In genomic region chr9:136554870-136555269, GRCh38 we compare ENCODE assay signal across 22 cellular contexts. TPM values are rescaled to one million over a fixed set of nuclear protein-coding genes. Genes with fewer than 3 reads are reported as not detected.
A peak's percentile ranks its signal among the peaks of the same experiment; 100 is the strongest.
DNase-seq lines count a peak whose midpoint lies in the region; FAIRE-seq and TF ChIP-seq lines count a peak whose summit lies in the region.
"Had no signal": no experiment of that assay in that cellular context is flagged by ENCODE, and none has a peak within 500 bp of the region (broad histone marks: within the 10 kb centered on the region; RNA-seq: fewer than 3 reads in every experiment).

No MANE protein-coding gene starts in this region.

- DNase-seq in NCI-H1092 treated with DMSO at 0.1 percent for 48 hours (lab: John Stamatoyannopoulos, UW) (peak; percentile 22), NCI-H1092 (lab: John Stamatoyannopoulos, UW) (no peak), H1 (ENCODE audit: low read depth in 1 of 2, low spot score in 2 of 2) (no peak), thyroid gland (peak; percentile 80 to 84), posterior vena cava (ENCODE audit: low spot score) (no peak), epidermal melanocyte (ENCODE audit: insufficient read length, low spot score) (no peak), esophagus squamous epithelium (lab: John Stamatoyannopoulos, UW) (no peak)
- DNase-seq: activated CD4-positive, alpha-beta T cell treated with anti-CD3 and anti-CD28 coated beads, Interleukin-2, amount 50 U/mL, for 1 hour; AML-193; CD8-positive, alpha-beta T cell; head of caudate nucleus; naive thymus-derived CD4-positive, alpha-beta T cell; NCI-H1694 treated with DMSO at 0.1 percent for 48 hours; NCI-H524 treated with DMSO at 0.1 percent for 48 hours; pancreas; Peyer's patch; T-helper 9 cell had no signal

- H3K4ac ChIP-seq in H1 (replicated peaks; ENCODE audit: insufficient read length, low read depth, low read length), result no peak overlapping the region

- peak overlapping the region; percentile 66; the same call in 1 of the 2 replicates for H2BK20ac ChIP-seq in H1 (ENCODE audit: low read length)

- POLR2A ChIA-PET in H1 (lab: Charles Lee; ENCODE audit: partially characterized antibody), result interaction anchor here (1.1 to 1.3 kb wide), 3 partner anchors 9 to 69 kb away, joined by 3 to 4 read pairs (median 3); partner anchors contain the start of gene NOTCH1

- CTCF ChIA-PET in H1 (lab: Charles Lee; ENCODE audit: partially characterized antibody), result interaction anchor here (1.0 to 2.8 kb wide), 5 partner anchors 10 to 72 kb away, joined by 3 to 9 read pairs (median 3); no protein-coding TSS in a partner anchor

- intact Hi-C loops in thyroid gland (cut with DNase I), result no loop called here
- intact Hi-C loops in posterior vena cava (cut with DNase I), result no loop called here
- intact Hi-C loops in esophagus squamous epithelium (cut with DNase I), result no loop called here

- H3K9me3 ChIP-seq in H1 (ENCODE audit: insufficient read depth in 2 of 2, low read depth in 1 of 2, low read length in 1 of 2) (peaks cover 10 to 14% of the 10 kb centered on the region in 2 experiments), muscle layer of colon (ENCODE audit: low read length) (no peaks in the 10 kb centered on the region), thyroid gland (no peaks in the 10 kb centered on the region), esophagus squamous epithelium (peaks cover 0 to 7% (median 5%) of the 10 kb centered on the region in 3 donors)
- H3K9me3 ChIP-seq: pancreas had no signal

- H3K14ac ChIP-seq in H1 (ENCODE audit: insufficient read length), result no peak overlapping the region

- no peaks in the 10 kb centered on the region for H3K23me2 ChIP-seq in H1 (ENCODE audit: low read depth, low read length)

- H4K8ac ChIP-seq in H1 (ENCODE audit: extremely low read depth, insufficient read depth, low read length), result no peak overlapping the region

- H3K27ac ChIP-seq in H1 (ENCODE audit: low read depth, low read length) (no peak overlapping the region), muscle layer of colon (ENCODE audit: low read depth, low read length) (peak overlapping the region; percentile 58), thyroid gland (peak overlapping the region in 2 of 3 donors; percentile 36 to 43), esophagus squamous epithelium (peak overlapping the region in 2 of 4 donors; percentile 20 to 45)
- H3K27ac ChIP-seq: HL-60, pancreas, Peyer's patch had no signal

- no peaks in the 10 kb centered on the region for H3K79me2 ChIP-seq in H1 (ENCODE audit: control insufficient read depth in 1 of 2, insufficient read depth in 2 of 2, low read length in 2 of 2)

- H3K18ac ChIP-seq in H1 (ENCODE audit: extremely low read depth, low read length), result 0 out of 2 replicates have a peak overlapping the region, but pooled peaks have one; percentile 51

- H4K5ac ChIP-seq in H1 (ENCODE audit: insufficient read length, low read depth, low read length), result no peak overlapping the region

- H3K27me3 ChIP-seq in H1 (replicated peaks in 1 of 4; ENCODE audit: control insufficient read depth in 3 of 4, extremely low read depth in 1 of 4, insufficient read depth in 3 of 4, low read length in 3 of 4), result peaks cover 0 to 2% (median 0%) of the 10 kb centered on the region in 4 experiments; a peak in 3 of 7 replicates
- H3K27me3 ChIP-seq in muscle layer of colon (ENCODE audit: control insufficient read depth in 1 of 2, insufficient read depth in 2 of 2, low read length in 2 of 2), result no peaks in the 10 kb centered on the region
- H3K27me3 ChIP-seq in thyroid gland, result no peaks in the 10 kb centered on the region
- H3K27me3 ChIP-seq in esophagus squamous epithelium, result peaks cover 0 to 9% (median 0%) of the 10 kb centered on the region in 4 donors
- H3K27me3 ChIP-seq: pancreas, Peyer's patch had no signal

- H4K91ac ChIP-seq in H1 (replicated peaks; ENCODE audit: insufficient read length, low read length), result no peak overlapping the region

- H3K79me1 ChIP-seq in H1 (ENCODE audit: low read depth, low read length), result no peaks in the 10 kb centered on the region

- no peak for TF ChIP-seq RAD21 in H1 (IDR thresholded peaks at IDR 0.05 in 1 of 2, conservative IDR thresholded peaks at IDR 0.05 in 1 of 2; ENCODE audit: low read depth in 2 of 2, low read length in 2 of 2)

- TF ChIP-seq POLR2A in H1 (IDR thresholded peaks at IDR 0.05; ENCODE audit: control extremely low read depth in 1 of 2, low read depth in 2 of 2, low read length in 2 of 2), result no peak
- no peak for TF ChIP-seq POLR2A in thyroid gland (IDR thresholded peaks at IDR 0.05)
- no peak for TF ChIP-seq POLR2A in esophagus squamous epithelium (IDR thresholded peaks at IDR 0.05)

- H3K4me1 ChIP-seq in H1 (replicated peaks in 1 of 4; ENCODE audit: control insufficient read depth in 3 of 4, insufficient read depth in 4 of 4, low read length in 3 of 4) (peaks cover 3 to 26% (median 13%) of the 10 kb centered on the region in 4 experiments), muscle layer of colon (ENCODE audit: insufficient read depth, low read length) (peaks cover 54% of the 10 kb centered on the region), thyroid gland (peaks cover 19 to 55% of the 10 kb centered on the region in 2 donors), esophagus squamous epithelium (peaks cover 30 to 77% (median 36%) of the 10 kb centered on the region in 3 donors)
- H3K4me1 ChIP-seq: HAP-1 had no signal

- peak overlapping the region; percentile 71; the same call in 1 of the 2 replicates for H2BK5ac ChIP-seq in H1 (ENCODE audit: low read depth, low read length)

- no peak for FAIRE-seq in H1 (lab: Jason Lieb, UNC)
- FAIRE-seq: astrocyte, GM12892, pancreas had no signal

- WGBS in H1 (ENCODE audit: extremely low coverage in 1 of 2, insufficient coverage in 1 of 2, insufficient read length in 1 of 2, insufficient replicate concordance in 2 of 2, low coverage in 1 of 2, low lambda C conversion rate in 2 of 2, missing lambda C conversion rate in 1 of 2), 2 experiments, result 86% methylated on average over 19 of the region's 19 CpGs; no CpG with 5 or more reads in 1 of the 2 experiments
- WGBS in thyroid gland, 2 donors, result 52 to 60% methylated on average over 17 to 18 of the region's 19 CpGs
- 47 to 67% methylated on average over 1 to 15 of the region's 19 CpGs for WGBS in esophagus squamous epithelium, 2 donors

- no peak overlapping the region for H3K9ac ChIP-seq in H1 (replicated peaks in 1 of 4; ENCODE audit: extremely low read depth in 1 of 4, low read depth in 3 of 4, low read length in 3 of 4)
- H3K9ac ChIP-seq in muscle layer of colon (ENCODE audit: low read length), result no peak overlapping the region

- H4K20me1 ChIP-seq in H1 (replicated peaks in 1 of 2; ENCODE audit: control insufficient read depth in 1 of 2, insufficient read depth in 2 of 2, low read length in 2 of 2), result no peaks in the 10 kb centered on the region

- H2AK5ac ChIP-seq in H1 (ENCODE audit: low read depth, low read length), result no peak overlapping the region

- H2BK120ac ChIP-seq in H1 (replicated peaks; ENCODE audit: low read depth, low read length), result no peak overlapping the region

- H2AFZ ChIP-seq in H1 (ENCODE audit: low read length), result no peak overlapping the region

- peak overlapping the region; percentile 86 for H2BK12ac ChIP-seq in H1 (ENCODE audit: low read depth, low read length)

- H3K4me3 ChIP-seq in H1 (ENCODE audit: extremely low read depth in 1 of 4, insufficient read depth in 2 of 4, low read depth in 3 of 4, low read length in 4 of 4) (no peak overlapping the region), muscle layer of colon (ENCODE audit: low read depth in 1 of 2, low read length in 2 of 2) (no peak overlapping the region), thyroid gland (replicated peaks in 1 of 3) (no peak overlapping the region), esophagus squamous epithelium (no peak overlapping the region)
- H3K4me3 ChIP-seq: HAP-1, pancreas, Peyer's patch had no signal

- H3K4me2 ChIP-seq in H1 (ENCODE audit: insufficient read depth in 1 of 2, low read depth in 2 of 2, low read length in 2 of 2), result no peak overlapping the region

- H3K36me3 ChIP-seq in H1 (ENCODE audit: control insufficient read depth in 2 of 4, insufficient read depth in 4 of 4, low read length in 3 of 4) (no peaks in the 10 kb centered on the region), muscle layer of colon (ENCODE audit: insufficient read depth, low read length) (no peaks in the 10 kb centered on the region), thyroid gland (no peaks in the 10 kb centered on the region), esophagus squamous epithelium (no peaks in the 10 kb centered on the region)
- H3K36me3 ChIP-seq: HAP-1, pancreas, Peyer's patch had no signal

- TF ChIP-seq CTCF in H1 (IDR thresholded peaks at IDR 0.05; ENCODE audit: control extremely low read depth in 1 of 3, insufficient read depth in 1 of 3, low read depth in 1 of 3, low read length in 3 of 3) (no peak), thyroid gland (IDR thresholded peaks at IDR 0.05) (no peak), esophagus squamous epithelium (IDR thresholded peaks at IDR 0.05) (no peak)

- no peak for TF ChIP-seq EP300 in H1 (IDR thresholded peaks at IDR 0.05; ENCODE audit: borderline replicate concordance in 1 of 2, low read depth in 2 of 2, low read length in 2 of 2)

- H3K23ac ChIP-seq in H1 (ENCODE audit: insufficient read length), result no peak overlapping the region

- H3K56ac ChIP-seq in H1 (replicated peaks; ENCODE audit: insufficient read length, low read depth, low read length), result no peak overlapping the region

- peak overlapping the region; percentile 83 for H2BK15ac ChIP-seq in H1 (ENCODE audit: low read length)

TF ChIP-seq in H1, 55 proteins besides CTCF, POLR2A, EP300 and RAD21 (continues in another document):
- TF ChIP-seq NRF1 (IDR thresholded peaks at IDR 0.05; ENCODE audit: low read depth, low read length) (no peak), SUZ12 (IDR thresholded peaks at IDR 0.05; ENCODE audit: low read length) (no peak), SAP30 (IDR thresholded peaks at IDR 0.05; ENCODE audit: insufficient read depth, insufficient replicate concordance, low read length) (no peak), POU5F1 (IDR thresholded peaks at IDR 0.05; ENCODE audit: low read depth, low read length) (no peak), BACH1 (IDR thresholded peaks at IDR 0.05; ENCODE audit: low read length) (no peak)

RNA-seq across cellular contexts. Expression of gene NOTCH1, which starts 9.0 kb away (rescaled TPM):
- 55.6 and 60.9 TPM in 2 replicates for total RNA-seq in H1 (2021; fragmentation: NEBNext Ultra II Directional; extraction: Animal tissue kit (Norgen Biotek cat#: 25700))
- polyA plus RNA-seq in H1 (2011; rRNA removed), result 6.9 and 19.9 TPM in 2 replicates
- polyA plus RNA-seq in H1 (2011; cell fraction: cytosol; rRNA removed), result 7.3 TPM
- polyA plus RNA-seq in H1 (2011; cell fraction: nucleus; rRNA removed), result 41.0 TPM
- polyA plus RNA-seq in H1 (2012, experiment 1 of 2), result 17.4 to 31.4 TPM (median 28.7 TPM) in 4 replicates
- polyA plus RNA-seq in H1 (2012, experiment 2 of 2), result 20.1 TPM
- 33.5 TPM for polyA plus RNA-seq in H1 (2013, experiment 1 of 2)
- polyA plus RNA-seq in H1 (2013, experiment 2 of 2), result 26.3 TPM
- polyA minus RNA-seq in H1 (2011; rRNA and poly(A)+ RNA removed), result 12.2 and 13.8 TPM in 2 replicates
- polyA minus RNA-seq in H1 (2011; cell fraction: cytosol; rRNA and poly(A)+ RNA removed), result 58.8 TPM
- polyA minus RNA-seq in H1 (2011; cell fraction: nucleus; rRNA and poly(A)+ RNA removed), result 41.9 TPM
- total RNA-seq in thyroid gland, result 10 to 100 TPM; 19.6 to 35.4 (median 23.2) TPM
- 10 to 100 TPM; 35.5 to 40.4 TPM for total RNA-seq in posterior vena cava
- total RNA-seq in esophagus squamous epithelium, result 10 to 100 TPM; 32.0 to 40.8 (median 36.2) TPM

Comparison
In these comparisons a context has a peak if more than half of its experiments do, and no peak if none do; other contexts are left out.
1. DNase-seq: peak in NCI-H1092 treated with DMSO at 0.1 percent for 48 hours (single experiment) and thyroid gland (2 of 2); none in NCI-H1092 (single experiment), H1 (0 of 2), posterior vena cava (single experiment), epidermal melanocyte (single experiment) and esophagus squamous epithelium (single experiment).